In genomic region chr7:144596953-144597352, GRCh38 we compare ENCODE assay signal across 28 cellular contexts.
"Had no signal": no experiment of that assay in that cellular context is flagged by ENCODE, and none has a peak within 500 bp of the region (broad histone marks: within the 10 kb centered on the region; RNA-seq: fewer than 3 reads in every experiment).

No MANE protein-coding gene starts in this region.

- DNase-seq: stimulated activated CD4-positive, alpha-beta T cell treated with anti-CD3 and anti-CD28 coated beads, Interleukin-2, amount 100 ng/mL, for 48 hours; stimulated activated CD4-positive, alpha-beta T cell treated with anti-CD3 and anti-CD28 coated beads, Interleukin-4, amount 100 ng/mL, for 1 hour; stimulated activated CD4-positive, alpha-beta T cell treated with anti-CD3 and anti-CD28 coated beads, Interleukin-4, amount 100 ng/mL, for 24 hours; stimulated activated CD4-positive, alpha-beta T cell treated with anti-CD3 and anti-CD28 coated beads, Interleukin-4, amount 100 ng/mL, for 4 hours; stimulated activated CD8-positive, alpha-beta memory T cell treated with anti-CD3 and anti-CD28 coated beads, Interleukin-4, amount 100 ng/mL, for 48 hours; stimulated activated naive B cell treated with anti-CD40 and anti-IgM and Interleukin-4, amounts not matched to agents 10 μg/mL and 1 μg/mL and 100 μg/mL, for 72 hours; stimulated activated naive CD4-positive, alpha-beta T cell; stimulated activated naive CD4-positive, alpha-beta T cell treated with Interleukin-2 at 50 U/mL for 16 hours; stimulated activated naive CD8-positive, alpha-beta T cell treated with anti-CD3 and anti-CD28 coated beads, Interleukin-15, amount 100 ng/mL, for 72 hours; stimulated activated naive CD8-positive, alpha-beta T cell treated with anti-CD3 and anti-CD28 coated beads, Interleukin-15, Interleukin-2, amounts not matched to agents 100 U/mL and 50 U/mL, for 24 hours; stomach; substantia nigra; testis; thyroid gland; tibial artery; transverse colon; upper lobe of left lung; upper lobe of right lung; uterus had no signal

- H3K4me1 Mint-ChIP-seq: stimulated activated effector memory CD8-positive, alpha-beta T cell treated with anti-CD3 and anti-CD28 coated beads, Interleukin-12 subunit alpha, Interleukin-12 subunit beta, amount 100 ng/mL, for 72 hours; stimulated activated memory B cell treated with anti-CD40 and anti-IgM and Interleukin-4, amounts not matched to agents 10 μg/mL and 1 μg/mL and 100 μg/mL, for 72 hours; stimulated activated naive B cell treated with anti-CD40 and anti-IgM and Interleukin-4, amounts not matched to agents 10 μg/mL and 1 μg/mL and 100 μg/mL, for 72 hours; stimulated activated naive CD8-positive, alpha-beta T cell treated with anti-CD3 and anti-CD28 coated beads, Interleukin-15, amount 100 ng/mL, for 72 hours had no signal

- H3K27me3 Mint-ChIP-seq: stimulated activated memory B cell treated with anti-CD40 and anti-IgM and Interleukin-4, amounts not matched to agents 10 μg/mL and 1 μg/mL and 100 μg/mL, for 72 hours; stimulated activated naive B cell treated with anti-CD40 and anti-IgM and Interleukin-4, amounts not matched to agents 10 μg/mL and 1 μg/mL and 100 μg/mL, for 72 hours; stimulated activated naive CD8-positive, alpha-beta T cell treated with anti-CD3 and anti-CD28 coated beads, Interleukin-15, amount 100 ng/mL, for 72 hours; stimulated activated naive CD8-positive, alpha-beta T cell treated with anti-CD3 and anti-CD28 coated beads, Interleukin-15, Interleukin-2, amounts not matched to agents 100 ng/mL and 50 ng/mL, for 24 hours; type B pancreatic cell had no signal

- H3K36me3 ChIP-seq: stomach, suprapubic skin, thoracic aorta, thyroid gland, tibial artery, tibial nerve, transverse colon, upper lobe of left lung, upper lobe of right lung, uterus, vagina had no signal

- H3K4me1 ChIP-seq: stomach, suprapubic skin, testis, thyroid gland, tibial artery, tibial nerve, transverse colon, upper lobe of left lung, upper lobe of right lung, uterus, vagina had no signal

- H3K27ac Mint-ChIP-seq: stimulated activated effector memory CD8-positive, alpha-beta T cell treated with anti-CD3 and anti-CD28 coated beads, Interleukin-12 subunit alpha, Interleukin-12 subunit beta, amount 100 ng/mL, for 72 hours; stimulated activated memory B cell treated with anti-CD40 and anti-IgM and Interleukin-4, amounts not matched to agents 10 μg/mL and 1 μg/mL and 100 μg/mL, for 72 hours; stimulated activated naive B cell treated with anti-CD40 and anti-IgM and Interleukin-4, amounts not matched to agents 10 μg/mL and 1 μg/mL and 100 μg/mL, for 72 hours; stimulated activated naive CD8-positive, alpha-beta T cell treated with anti-CD3 and anti-CD28 coated beads, Interleukin-15, amount 100 ng/mL, for 72 hours; stimulated activated naive CD8-positive, alpha-beta T cell treated with anti-CD3 and anti-CD28 coated beads, Interleukin-15, Interleukin-2, amounts not matched to agents 100 ng/mL and 50 ng/mL, for 24 hours; type B pancreatic cell had no signal

- H3K4me3 Mint-ChIP-seq: stimulated activated effector memory CD8-positive, alpha-beta T cell treated with anti-CD3 and anti-CD28 coated beads, Interleukin-12 subunit alpha, Interleukin-12 subunit beta, amount 100 ng/mL, for 72 hours; stimulated activated memory B cell treated with anti-CD40 and anti-IgM and Interleukin-4, amounts not matched to agents 10 μg/mL and 1 μg/mL and 100 μg/mL, for 72 hours; stimulated activated naive B cell treated with anti-CD40 and anti-IgM and Interleukin-4, amounts not matched to agents 10 μg/mL and 1 μg/mL and 100 μg/mL, for 72 hours; stimulated activated naive CD8-positive, alpha-beta T cell treated with anti-CD3 and anti-CD28 coated beads, Interleukin-15, amount 100 ng/mL, for 72 hours; stimulated activated naive CD8-positive, alpha-beta T cell treated with anti-CD3 and anti-CD28 coated beads, Interleukin-15, Interleukin-2, amounts not matched to agents 100 ng/mL and 50 ng/mL, for 24 hours; type B pancreatic cell had no signal

- FAIRE-seq: urothelium cell line had no signal

- H3K27ac ChIP-seq: stomach, suprapubic skin, testis, thoracic aorta, thyroid gland, tibial artery, tibial nerve, transverse colon, upper lobe of left lung, upper lobe of right lung, uterus, vagina had no signal

- H3K4me3 ChIP-seq: stomach, suprapubic skin, testis, thoracic aorta, thyroid gland, tibial artery, tibial nerve, transverse colon, upper lobe of left lung, upper lobe of right lung, uterus, vagina had no signal

- H3K9me3 ChIP-seq: testis, thyroid gland had no signal

- ATAC-seq: stimulated activated effector memory CD8-positive, alpha-beta T cell treated with anti-CD3 and anti-CD28 coated beads, Interleukin-12 subunit alpha, Interleukin-12 subunit beta, amount 100 ng/mL, for 72 hours; stimulated activated memory B cell treated with anti-CD40 and anti-IgM and Interleukin-4, amounts not matched to agents 10 μg/mL and 1 μg/mL and 100 μg/mL, for 72 hours; stimulated activated naive B cell treated with anti-CD40 and anti-IgM and Interleukin-4, amounts not matched to agents 10 μg/mL and 1 μg/mL and 100 μg/mL, for 72 hours; stimulated activated naive CD8-positive, alpha-beta T cell treated with anti-CD3 and anti-CD28 coated beads, Interleukin-15, amount 100 ng/mL, for 72 hours; stimulated activated naive CD8-positive, alpha-beta T cell treated with anti-CD3 and anti-CD28 coated beads, Interleukin-15, Interleukin-2, amounts not matched to agents 100 U/mL and 50 U/mL, for 24 hours; upper lobe of right lung had no signal

- H3K36me3 Mint-ChIP-seq: stimulated activated effector memory CD8-positive, alpha-beta T cell treated with anti-CD3 and anti-CD28 coated beads, Interleukin-12 subunit alpha, Interleukin-12 subunit beta, amount 100 ng/mL, for 72 hours; type B pancreatic cell had no signal
